In the genomic region with DNA sequence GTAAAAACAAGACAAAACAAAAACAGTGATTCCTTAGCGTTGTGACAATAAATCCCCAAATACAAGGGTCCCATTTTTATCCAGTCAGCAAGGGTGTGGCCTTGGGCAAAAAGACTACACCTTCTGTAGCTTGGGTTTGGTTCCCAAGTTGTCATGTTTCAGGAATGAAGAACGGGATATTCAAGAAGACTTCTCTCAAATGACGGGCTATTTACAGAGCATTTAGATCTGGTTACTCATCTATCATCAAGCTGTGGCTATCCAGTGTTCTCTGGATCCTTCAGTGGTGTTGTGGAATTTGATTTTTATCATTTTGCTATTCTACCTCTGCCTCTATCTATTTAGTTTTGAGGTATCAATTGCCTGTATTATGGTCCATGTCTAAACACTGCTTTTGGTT, we compare ENCODE assay signal across 14 cellular contexts.
DNase-seq lines count a peak whose midpoint lies in the region; ATAC-seq, FAIRE-seq and TF ChIP-seq lines count a peak whose summit lies in the region.
"Had no signal": no experiment of that assay in that cellular context is flagged by ENCODE, and none has a peak within 500 bp of the region (broad histone marks: within the 10 kb centered on the region; RNA-seq: fewer than 3 reads in every experiment).

No MANE protein-coding gene starts in this region.

- H3K27me3 ChIP-seq in brain microvascular endothelial cell (replicated peaks): no peaks in the 10 kb centered on the region
- H3K27me3 ChIP-seq: suprapubic skin had no signal

- no peak for FAIRE-seq in GM12891 (lab: Jason Lieb, UNC)

- no peak overlapping the region for H3K4me3 ChIP-seq in brain microvascular endothelial cell (ENCODE audit: low read depth, low read length)
- H3K4me3 ChIP-seq: spleen, suprapubic skin had no signal

- no peak for TF ChIP-seq CTCF in AG09319 (IDR thresholded peaks at IDR 0.05; ENCODE audit: low read depth, low read length)
- TF ChIP-seq CTCF in brain microvascular endothelial cell (IDR thresholded peaks at IDR 0.05; ENCODE audit: low read depth, low read length, missing control alignments): no peak

- DNase-seq in AG09319 (ENCODE audit: extremely low read depth, low read depth) (peak; percentile 60), HS-5 (ENCODE audit: low read depth) (peak; percentile 42), brain microvascular endothelial cell (peak; percentile 67), myocyte (ENCODE audit: low read depth) (peak; percentile 95), activated gamma-delta T cell treated with Interleukin-2 at 50 U/mL for 16 hours (no peak), GM12891 (ENCODE audit: insufficient read length, low spot score) (no peak)
- no peak for DNase-seq in stimulated activated CD8-positive, alpha-beta memory T cell treated with anti-CD3 and anti-CD28 coated beads, Interleukin-4, amount 100 ng/mL, for 48 hours
- DNase-seq: activated CD4-positive, CD25-positive, alpha-beta regulatory T cell; activated CD8-positive, alpha-beta memory T cell treated with anti-CD3 and anti-CD28 coated beads, Interleukin-2, amount 50 U/mL, for 4 hours; DMS153; NCI-H1048; spleen had no signal

- in situ Hi-C loops in brain microvascular endothelial cell (cut with HindIII; ENCODE audit: low pct_ligation_motif_present, low sequenced_read_pairs): no loop called here

- no peak for TF ChIP-seq POLR2A in GM12891 (IDR thresholded peaks at IDR 0.05; ENCODE audit: low read depth, low read length)

- no peaks in the 10 kb centered on the region for H3K36me3 ChIP-seq in brain microvascular endothelial cell (replicated peaks)
- H3K36me3 ChIP-seq: spleen, suprapubic skin had no signal

- no peak for ATAC-seq in HG03520 (IDR thresholded peaks at IDR 0.05; ENCODE audit: unreplicated experiment)

- H3K27ac ChIP-seq in brain microvascular endothelial cell: peak overlapping the region; percentile 53
- H3K27ac ChIP-seq: spleen, suprapubic skin had no signal

TF ChIP-seq in GM12891, 5 proteins besides CTCF, POLR2A, EP300 and RAD21:
- TF ChIP-seq TAF1 (IDR thresholded peaks at IDR 0.05; ENCODE audit: low read depth, low read length) (no peak), POU2F2 (IDR thresholded peaks at IDR 0.05; ENCODE audit: low read depth, low read length) (no peak), SPI1 (IDR thresholded peaks at IDR 0.05; ENCODE audit: low read depth, low read length) (no peak), POLR2AphosphoS5 (IDR thresholded peaks at IDR 0.05; ENCODE audit: low read depth, low read length) (no peak), PAX5 (IDR thresholded peaks at IDR 0.05; ENCODE audit: insufficient read depth, low read length, severe bottlenecking) (no peak)

Comparison
In these comparisons a context has a peak if more than half of its experiments do, and no peak if none do; other contexts are left out.
1. DNase-seq: peak in AG09319 (single experiment), HS-5 (single experiment), brain microvascular endothelial cell (single experiment) and myocyte (single experiment); none in activated gamma-delta T cell treated with Interleukin-2 at 50 U/mL for 16 hours (single experiment), GM12891 (single experiment) and stimulated activated CD8-positive, alpha-beta memory T cell treated with anti-CD3 and anti-CD28 coated beads, Interleukin-4, amount 100 ng/mL, for 48 hours (single experiment).